In genomic region chr1:54361342-54361741, GRCh38 we compare ENCODE assay signal across 11 cellular contexts. TPM values are rescaled to one million over a fixed set of nuclear protein-coding genes. Genes with fewer than 3 reads are reported as not detected.
DNase-seq lines count a peak whose midpoint lies in the region; ATAC-seq and TF ChIP-seq lines count a peak whose summit lies in the region.
"Had no signal": no experiment of that assay in that cellular context is flagged by ENCODE, and none has a peak within 500 bp of the region (broad histone marks: within the 10 kb centered on the region; RNA-seq: fewer than 3 reads in every experiment).

No MANE protein-coding gene starts in this region.

- H3K4me2 ChIP-seq in H9 (ENCODE audit: insufficient read depth, insufficient read length, low read length): no peak overlapping the region

- no peak overlapping the region for H2BK12ac ChIP-seq in H9 (ENCODE audit: insufficient read length, low read depth, low read length)

- peaks cover 21% of the 10 kb centered on the region; the same call in 1 of the 2 replicates for H3K79me2 ChIP-seq in H9 (ENCODE audit: insufficient read depth, low read length)

- no peak overlapping the region for H3K27ac ChIP-seq in H9 (ENCODE audit: insufficient read length, low read depth, low read length)

- H3K27ac Mint-ChIP-seq in H9: peak overlapping the region; percentile 3 to 91 (median 34); a peak in 4 of 7 replicates
- H3K27ac Mint-ChIP-seq in HFFc6: no peak overlapping the region
- H3K27ac Mint-ChIP-seq: B cell had no signal

- no peak overlapping the region for H2BK15ac ChIP-seq in H9 (ENCODE audit: low read depth, low read length)

- no peak overlapping the region for H4K5ac ChIP-seq in H9 (ENCODE audit: insufficient read length, low read depth, low read length)

- H4K91ac ChIP-seq in H9 (ENCODE audit: insufficient read length, low read depth, low read length): no peak overlapping the region

- H3T11ph ChIP-seq in H9 (ENCODE audit: low read length): no peak overlapping the region

- no peak overlapping the region for H2AK5ac ChIP-seq in H9 (ENCODE audit: insufficient read length, low read length)

- H2BK120ac ChIP-seq in H9 (ENCODE audit: low read depth, low read length, poor library complexity, severe bottlenecking): no peak overlapping the region

- peak overlapping the region in 1 of 2 experiments; percentile 6; a peak in 1 of 5 replicates for H3K4me3 Mint-ChIP-seq in H9
- H3K4me3 Mint-ChIP-seq in HFFc6: no peak overlapping the region
- H3K4me3 Mint-ChIP-seq: B cell; stimulated activated naive CD8-positive, alpha-beta T cell treated with anti-CD3 and anti-CD28 coated beads, Interleukin-15, Interleukin-2, amounts not matched to agents 100 ng/mL and 50 ng/mL, for 24 hours had no signal

- peaks cover 17% of the 10 kb centered on the region for H3K79me1 ChIP-seq in H9 (ENCODE audit: insufficient read depth, low read depth, low read length, poor library complexity, severe bottlenecking)

- H3K4me1 Mint-ChIP-seq in H9 (peaks cover 83 to 92% of the 10 kb centered on the region in 2 experiments), HFFc6 (ENCODE audit: low read depth) (peaks cover 24% of the 10 kb centered on the region)

- H4K20me1 ChIP-seq in H9 (ENCODE audit: control insufficient read depth, insufficient read depth, insufficient read length): peaks cover 2% of the 10 kb centered on the region

- H3K18ac ChIP-seq in H9 (ENCODE audit: insufficient read length, low read depth, low read length): no peak overlapping the region

- WGBS in H9 (ENCODE audit: extremely low coverage, insufficient read length, low lambda C conversion rate): no CpG with 5 or more reads among the region's 12 CpGs

- H3K36me3 Mint-ChIP-seq in H9 (ENCODE audit: insufficient read depth in 1 of 3, low read depth in 3 of 3) (peaks cover 4 to 17% (median 15%) of the 10 kb centered on the region in 3 experiments; a peak in 6 of 7 replicates), HFFc6 (ENCODE audit: low read depth) (no peaks in the 10 kb centered on the region; the same call in 1 of the 2 replicates)

- H4K8ac ChIP-seq in H9 (replicated peaks; ENCODE audit: insufficient read length, low read depth, low read length): no peak overlapping the region

- TF ChIP-seq CTCF in BE2C (IDR thresholded peaks at IDR 0.05; ENCODE audit: low read depth, low read length): peak; percentile 25
- TF ChIP-seq CTCF in H9 (conservative IDR thresholded peaks at IDR 0.05): peak; percentile 39; the same call in 2 of the 3 replicates
- peak; percentile 25 for TF ChIP-seq CTCF in choroid plexus epithelial cell (conservative IDR thresholded peaks at IDR 0.05; ENCODE audit: low read depth, low read length)
- TF ChIP-seq CTCF in HFFc6 (IDR thresholded peaks at IDR 0.05): no peak

- H3K9ac ChIP-seq in H9 (ENCODE audit: extremely low read depth, insufficient read length, low read length): no peak overlapping the region

- no peak for ATAC-seq in GM21529 (IDR thresholded peaks at IDR 0.05; ENCODE audit: unreplicated experiment)
- ATAC-seq in GM21526 (IDR thresholded peaks at IDR 0.05; ENCODE audit: low FRiP score, unreplicated experiment): no peak
- ATAC-seq in GM21515 (IDR thresholded peaks at IDR 0.05; ENCODE audit: unreplicated experiment): no peak

- H3K56ac ChIP-seq in H9 (ENCODE audit: insufficient read length, low read depth, low read length): no peak overlapping the region

- no peak overlapping the region for H3K23ac ChIP-seq in H9 (ENCODE audit: insufficient read length, low read depth, low read length)

- H3K27me3 Mint-ChIP-seq in H9 (ENCODE audit: low read depth) (no peaks in the 10 kb centered on the region), HFFc6 (ENCODE audit: insufficient read depth) (peaks cover 2% of the 10 kb centered on the region)
- H3K27me3 Mint-ChIP-seq: B cell; stimulated activated naive CD8-positive, alpha-beta T cell treated with anti-CD3 and anti-CD28 coated beads, Interleukin-15, Interleukin-2, amounts not matched to agents 100 ng/mL and 50 ng/mL, for 24 hours had no signal

- H3K23me2 ChIP-seq in H9 (ENCODE audit: insufficient read length, low read depth, low read length, poor library complexity, severe bottlenecking): no peaks in the 10 kb centered on the region

- H3K4me3 ChIP-seq in BE2C (ENCODE audit: low read depth, low read length) (no peak overlapping the region), choroid plexus epithelial cell (ENCODE audit: low read depth, low read length) (no peak overlapping the region)

- no peak overlapping the region for H3K4ac ChIP-seq in H9 (ENCODE audit: low read depth, low read length)

- no peaks in the 10 kb centered on the region for H3K27me3 ChIP-seq in BE2C
- no peaks in the 10 kb centered on the region for H3K27me3 ChIP-seq in H9 (ENCODE audit: insufficient read depth, low read length)

- peaks cover 5% of the 10 kb centered on the region for H3K36me3 ChIP-seq in BE2C

- H3K4me1 ChIP-seq in BE2C: peaks cover 18% of the 10 kb centered on the region
- peaks cover 15% of the 10 kb centered on the region; the same call in 1 of the 2 replicates for H3K4me1 ChIP-seq in H9 (ENCODE audit: insufficient read depth, low read length)

- no peaks in the 10 kb centered on the region for H3K9me3 ChIP-seq in BE2C
- H3K9me3 ChIP-seq in H9 (ENCODE audit: control insufficient read depth, low read depth, low read length): no peaks in the 10 kb centered on the region

- no peak overlapping the region for H3K14ac ChIP-seq in H9 (ENCODE audit: insufficient read depth, low read length)

- no peak overlapping the region for H2AFZ ChIP-seq in H9 (ENCODE audit: low read length)

- DNase-seq in BE2C (no peak), H9 (no peak), choroid plexus epithelial cell (ENCODE audit: low read depth) (no peak), medulla oblongata (ENCODE audit: extremely low spot score) (peak; percentile 67), HFFc6 (no peak)
- DNase-seq: NCI-H2081 had no signal

- H3K9me3 Mint-ChIP-seq in H9 (no peaks in the 10 kb centered on the region), HFFc6 (no peaks in the 10 kb centered on the region)
- H3K9me3 Mint-ChIP-seq: stimulated activated naive CD8-positive, alpha-beta T cell treated with anti-CD3 and anti-CD28 coated beads, Interleukin-15, Interleukin-2, amounts not matched to agents 100 ng/mL and 50 ng/mL, for 24 hours had no signal

- H2BK20ac ChIP-seq in H9 (ENCODE audit: low read depth, low read length, poor library complexity, severe bottlenecking): no peak overlapping the region

- H2BK5ac ChIP-seq in H9 (ENCODE audit: insufficient read length, low read length): no peak overlapping the region

RNA-seq across cellular contexts. Expression of gene SSBP3, which starts 44.9 kb away (rescaled TPM):
- 91.5 TPM for polyA plus RNA-seq in BE2C (2012; ENCODE audit: insufficient read depth, insufficient read length, low read depth)
- total RNA-seq in H9 (2021): 119 and 126 TPM in 2 replicates
- total RNA-seq in HFFc6 (2021; fragmentation: NEBNext Ultra II Directional; extraction: Animal tissue kit (Norgen Biotek cat#: 25700)): 10 to 100 TPM; 42.3 to 72.2 (median 58.1) TPM
